1 cellular context compared by ENCODE assay signal in genomic region chr1:32828341-32828740, GRCh38.
TF ChIP-seq lines count a peak whose summit lies in the region.

No MANE protein-coding gene starts in this region.

TF ChIP-seq in endothelial cell of umbilical vein, 7 proteins besides CTCF, POLR2A, EP300 and RAD21:
- TF ChIP-seq MYC (IDR thresholded peaks at IDR 0.05; ENCODE audit: low read depth, low read length) (no peak), JUN (IDR thresholded peaks at IDR 0.05; ENCODE audit: borderline replicate concordance, insufficient read depth, insufficient read length, low read depth) (no peak), FOS (IDR thresholded peaks at IDR 0.05; ENCODE audit: borderline replicate concordance, insufficient read depth, low read length) (no peak), POLR2AphosphoS5 (IDR thresholded peaks at IDR 0.05; ENCODE audit: insufficient read depth, low read depth, low read length) (no peak), GATA2 (IDR thresholded peaks at IDR 0.05; ENCODE audit: insufficient read depth, insufficient read length, low read depth, low read length) (no peak), MAX (IDR thresholded peaks at IDR 0.05; ENCODE audit: insufficient read depth, insufficient read length) (no peak), EZH2 (IDR thresholded peaks at IDR 0.05; ENCODE audit: borderline replicate concordance, low read depth, low read length, severe bottlenecking) (no peak)
